24 cellular contexts compared by ENCODE assay signal in the genomic region with DNA sequence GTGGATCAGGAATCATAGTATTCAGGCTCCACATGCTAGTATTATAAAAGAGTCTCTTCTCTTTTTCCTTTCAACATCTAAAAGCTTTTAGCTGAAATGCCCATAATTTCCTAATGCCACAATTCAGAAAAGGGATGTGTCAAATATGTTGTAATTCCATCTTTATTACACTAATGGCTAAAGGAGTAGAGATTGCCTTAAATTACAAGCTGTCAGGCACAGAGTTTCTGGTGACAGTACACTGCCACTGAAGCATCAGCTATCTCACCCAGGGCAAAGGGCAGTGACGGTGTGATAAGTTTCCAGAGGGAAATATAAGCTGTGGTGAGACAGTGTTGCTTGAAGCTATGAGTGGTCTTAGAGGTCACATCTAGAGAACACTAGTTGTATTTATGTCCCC.
DNase-seq lines count a peak whose midpoint lies in the region; ATAC-seq and TF ChIP-seq lines count a peak whose summit lies in the region.
"Had no signal": no experiment of that assay in that cellular context is flagged by ENCODE, and none has a peak within 500 bp of the region (broad histone marks: within the 10 kb centered on the region; RNA-seq: fewer than 3 reads in every experiment).

No MANE protein-coding gene starts in this region.

- ATAC-seq in RWPE2 (ENCODE audit: low read depth) (0 out of 3 replicates have a peak, but pooled peaks have one; percentile 10), HG02840 (IDR thresholded peaks at IDR 0.05; ENCODE audit: low FRiP score, unreplicated experiment) (no peak), GM19467 (IDR thresholded peaks at IDR 0.05; ENCODE audit: unreplicated experiment) (no peak)
- ATAC-seq: A549, HCT116 had no signal

- no peaks in the 10 kb centered on the region for H4K20me1 ChIP-seq in neural progenitor cell (ENCODE audit: low read depth)
- H4K20me1 ChIP-seq: BLaER1 treated with 17β-estradiol and CSF1 and Interleukin-3, amounts not matched to agents 10 nM and 100 nM had no signal

- TF ChIP-seq CTCF in RWPE2 (IDR thresholded peaks at IDR 0.05; ENCODE audit: poor library complexity, severe bottlenecking) (no peak), neural progenitor cell (IDR thresholded peaks at IDR 0.05) (no peak)

- no peak overlapping the region for H3K4me2 ChIP-seq in neural progenitor cell
- H3K4me2 ChIP-seq: A549; BLaER1 treated with 17β-estradiol and CSF1 and Interleukin-3, amounts not matched to agents 10 nM and 100 nM had no signal

- H3F3A ChIP-seq in neural progenitor cell (ENCODE audit: low read depth) = no peaks in the 10 kb centered on the region

- H3K27me3 ChIP-seq in RWPE2 (ENCODE audit: insufficient read depth, poor library complexity, severe bottlenecking) (no peaks in the 10 kb centered on the region), neural progenitor cell (no peaks in the 10 kb centered on the region)
- H3K27me3 ChIP-seq: BE2C; BLaER1 treated with 17β-estradiol and CSF1 and Interleukin-3, amounts not matched to agents 10 nM and 100 nM had no signal

- H3K4me3 Mint-ChIP-seq in neural progenitor cell (no peak overlapping the region), immature natural killer cell (no peak overlapping the region)
- H3K4me3 Mint-ChIP-seq: CD14-positive monocyte; CD4-positive, alpha-beta memory T cell; H9; HFFc6 had no signal

- H3K4me3 ChIP-seq in RWPE2 (ENCODE audit: severe bottlenecking) = no peak overlapping the region
- no peak overlapping the region for H3K4me3 ChIP-seq in neural progenitor cell
- H3K4me3 ChIP-seq: A549; BLaER1 treated with 17β-estradiol and CSF1 and Interleukin-3, amounts not matched to agents 10 nM and 100 nM; GM23248 had no signal

- peaks cover 2% of the 10 kb centered on the region for H3K27me3 Mint-ChIP-seq in neural progenitor cell (ENCODE audit: insufficient read depth, low read depth)
- H3K27me3 Mint-ChIP-seq in immature natural killer cell (ENCODE audit: low read depth in 3 of 3) = peaks cover 0 to 3% (median 0%) of the 10 kb centered on the region in 3 donors
- H3K27me3 Mint-ChIP-seq: CD4-positive, alpha-beta memory T cell had no signal

- no peak overlapping the region for H3K27ac ChIP-seq in RWPE2 (ENCODE audit: poor library complexity, severe bottlenecking)
- no peak overlapping the region for H3K27ac ChIP-seq in neural progenitor cell
- H3K27ac ChIP-seq: A549; BLaER1 treated with 17β-estradiol and CSF1 and Interleukin-3, amounts not matched to agents 10 nM and 100 nM; GM23248 had no signal

- no peaks in the 10 kb centered on the region for H3K79me2 ChIP-seq in neural progenitor cell (ENCODE audit: low read depth)

- H3K36me3 Mint-ChIP-seq in neural progenitor cell (no peaks in the 10 kb centered on the region), immature natural killer cell (no peaks in the 10 kb centered on the region)
- H3K36me3 Mint-ChIP-seq: CD14-positive monocyte; CD4-positive, alpha-beta memory T cell had no signal

- peak overlapping the region; percentile 60 for H2AFZ ChIP-seq in neural progenitor cell (replicated peaks)
- H2AFZ ChIP-seq: GM23248 had no signal

- H3K27ac Mint-ChIP-seq in neural progenitor cell (no peak overlapping the region), immature natural killer cell (no peak overlapping the region)
- H3K27ac Mint-ChIP-seq: CD14-positive monocyte; CD4-positive, alpha-beta memory T cell; H9; HFFc6 had no signal

- H3K9ac ChIP-seq in neural progenitor cell = no peak overlapping the region
- H3K9ac ChIP-seq: BLaER1 treated with 17β-estradiol and CSF1 and Interleukin-3, amounts not matched to agents 10 nM and 100 nM; GM23248 had no signal

- H3K4me1 ChIP-seq in RWPE2 (ENCODE audit: insufficient read depth, poor library complexity, severe bottlenecking) (no peaks in the 10 kb centered on the region), neural progenitor cell (peaks cover 4% of the 10 kb centered on the region)
- H3K4me1 ChIP-seq: A549; BLaER1 treated with 17β-estradiol and CSF1 and Interleukin-3, amounts not matched to agents 10 nM and 100 nM had no signal

- H3K9me3 Mint-ChIP-seq in neural progenitor cell (no peaks in the 10 kb centered on the region), immature natural killer cell (peaks cover 7 to 35% (median 17%) of the 10 kb centered on the region in 6 donors)
- H3K9me3 Mint-ChIP-seq: H9, HFFc6 had no signal

- H3K36me3 ChIP-seq in RWPE2 (ENCODE audit: low read depth) (no peaks in the 10 kb centered on the region), neural progenitor cell (no peaks in the 10 kb centered on the region)
- H3K36me3 ChIP-seq: BE2C; BLaER1 treated with 17β-estradiol and CSF1 and Interleukin-3, amounts not matched to agents 10 nM and 100 nM had no signal

- H3K4me1 Mint-ChIP-seq in neural progenitor cell (peaks cover 6% of the 10 kb centered on the region), immature natural killer cell (no peaks in the 10 kb centered on the region)
- H3K4me1 Mint-ChIP-seq: CD14-positive monocyte; CD4-positive, alpha-beta memory T cell had no signal

- H3K9me3 ChIP-seq in RWPE2 (ENCODE audit: severe bottlenecking) (no peaks in the 10 kb centered on the region), neural progenitor cell (ENCODE audit: low read depth) (no peaks in the 10 kb centered on the region)
- H3K9me3 ChIP-seq: A549; BE2C; BLaER1 treated with 17β-estradiol and CSF1 and Interleukin-3, amounts not matched to agents 10 nM and 100 nM had no signal

- DNase-seq in NCI-H2227 (lab: John Stamatoyannopoulos, UW; ENCODE audit: unreplicated experiment) (peak; percentile 42), RWPE2 (ENCODE audit: low spot score) (no peak), left kidney (ENCODE audit: low read depth, low spot score) (peak; percentile 44), neural progenitor cell (ENCODE audit: low spot score) (no peak), KG1 (lab: John Stamatoyannopoulos, UW) (no peak), immature natural killer cell (no peak)
- DNase-seq: 8988T; ACHN; AML-193; BE2C; Calu3; CD4-positive, alpha-beta memory T cell; COR-L47; DMS53; DND-41; GM23248; H9; HFFc6 had no signal

Comparison
In these comparisons a context has a peak if more than half of its experiments do, and no peak if none do; other contexts are left out.
1. DNase-seq: peak in NCI-H2227 (single experiment) and left kidney (single experiment); none in RWPE2 (single experiment), neural progenitor cell (single experiment), KG1 (single experiment) and immature natural killer cell (0 of 3).